1 cellular context compared by ENCODE assay signal in genomic region chr17:45031231-45032149, GRCh38.
A peak's percentile ranks its signal among the peaks of the same experiment; 100 is the strongest.
TF ChIP-seq lines count a peak whose summit lies in the region.

No MANE protein-coding gene starts in this region.

TF ChIP-seq in SK-N-SH, 30 proteins besides CTCF, POLR2A, EP300 and RAD21 (continued from another document):
- TF ChIP-seq, protein P1, sequence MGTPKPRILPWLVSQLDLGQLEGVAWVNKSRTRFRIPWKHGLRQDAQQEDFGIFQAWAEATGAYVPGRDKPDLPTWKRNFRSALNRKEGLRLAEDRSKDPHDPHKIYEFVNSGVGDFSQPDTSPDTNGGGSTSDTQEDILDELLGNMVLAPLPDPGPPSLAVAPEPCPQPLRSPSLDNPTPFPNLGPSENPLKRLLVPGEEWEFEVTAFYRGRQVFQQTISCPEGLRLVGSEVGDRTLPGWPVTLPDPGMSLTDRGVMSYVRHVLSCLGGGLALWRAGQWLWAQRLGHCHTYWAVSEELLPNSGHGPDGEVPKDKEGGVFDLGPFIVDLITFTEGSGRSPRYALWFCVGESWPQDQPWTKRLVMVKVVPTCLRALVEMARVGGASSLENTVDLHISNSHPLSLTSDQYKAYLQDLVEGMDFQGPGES (IDR thresholded peaks at IDR 0.05; ENCODE audit: low read depth, low read length), result no peak
- TF ChIP-seq, protein P2, sequence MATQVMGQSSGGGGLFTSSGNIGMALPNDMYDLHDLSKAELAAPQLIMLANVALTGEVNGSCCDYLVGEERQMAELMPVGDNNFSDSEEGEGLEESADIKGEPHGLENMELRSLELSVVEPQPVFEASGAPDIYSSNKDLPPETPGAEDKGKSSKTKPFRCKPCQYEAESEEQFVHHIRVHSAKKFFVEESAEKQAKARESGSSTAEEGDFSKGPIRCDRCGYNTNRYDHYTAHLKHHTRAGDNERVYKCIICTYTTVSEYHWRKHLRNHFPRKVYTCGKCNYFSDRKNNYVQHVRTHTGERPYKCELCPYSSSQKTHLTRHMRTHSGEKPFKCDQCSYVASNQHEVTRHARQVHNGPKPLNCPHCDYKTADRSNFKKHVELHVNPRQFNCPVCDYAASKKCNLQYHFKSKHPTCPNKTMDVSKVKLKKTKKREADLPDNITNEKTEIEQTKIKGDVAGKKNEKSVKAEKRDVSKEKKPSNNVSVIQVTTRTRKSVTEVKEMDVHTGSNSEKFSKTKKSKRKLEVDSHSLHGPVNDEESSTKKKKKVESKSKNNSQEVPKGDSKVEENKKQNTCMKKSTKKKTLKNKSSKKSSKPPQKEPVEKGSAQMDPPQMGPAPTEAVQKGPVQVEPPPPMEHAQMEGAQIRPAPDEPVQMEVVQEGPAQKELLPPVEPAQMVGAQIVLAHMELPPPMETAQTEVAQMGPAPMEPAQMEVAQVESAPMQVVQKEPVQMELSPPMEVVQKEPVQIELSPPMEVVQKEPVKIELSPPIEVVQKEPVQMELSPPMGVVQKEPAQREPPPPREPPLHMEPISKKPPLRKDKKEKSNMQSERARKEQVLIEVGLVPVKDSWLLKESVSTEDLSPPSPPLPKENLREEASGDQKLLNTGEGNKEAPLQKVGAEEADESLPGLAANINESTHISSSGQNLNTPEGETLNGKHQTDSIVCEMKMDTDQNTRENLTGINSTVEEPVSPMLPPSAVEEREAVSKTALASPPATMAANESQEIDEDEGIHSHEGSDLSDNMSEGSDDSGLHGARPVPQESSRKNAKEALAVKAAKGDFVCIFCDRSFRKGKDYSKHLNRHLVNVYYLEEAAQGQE (IDR thresholded peaks at IDR 0.05; ENCODE audit: low read depth, low read length), result no peak
- TF ChIP-seq FOSL2 (IDR thresholded peaks at IDR 0.05; ENCODE audit: borderline replicate concordance, low read depth), result no peak
- TF ChIP-seq GABPA (IDR thresholded peaks at IDR 0.05; ENCODE audit: low read depth), result no peak
- TF ChIP-seq POLR2AphosphoS5 (IDR thresholded peaks at IDR 0.05; ENCODE audit: low read depth, low read length), result peak; percentile 30; the same call in 1 of the 2 replicates
- TF ChIP-seq SMC3 (IDR thresholded peaks at IDR 0.05; ENCODE audit: low read depth, low read length), result no peak; the same call in 1 of the 2 replicates
- TF ChIP-seq YY1 (IDR thresholded peaks at IDR 0.05; ENCODE audit: low read depth), result no peak
- TF ChIP-seq, protein P3, sequence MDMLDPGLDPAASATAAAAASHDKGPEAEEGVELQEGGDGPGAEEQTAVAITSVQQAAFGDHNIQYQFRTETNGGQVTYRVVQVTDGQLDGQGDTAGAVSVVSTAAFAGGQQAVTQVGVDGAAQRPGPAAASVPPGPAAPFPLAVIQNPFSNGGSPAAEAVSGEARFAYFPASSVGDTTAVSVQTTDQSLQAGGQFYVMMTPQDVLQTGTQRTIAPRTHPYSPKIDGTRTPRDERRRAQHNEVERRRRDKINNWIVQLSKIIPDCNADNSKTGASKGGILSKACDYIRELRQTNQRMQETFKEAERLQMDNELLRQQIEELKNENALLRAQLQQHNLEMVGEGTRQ (IDR thresholded peaks at IDR 0.05; ENCODE audit: borderline replicate concordance, low read depth, low read length), result no peak
- peak; percentile 89 for TF ChIP-seq CHD2 (IDR thresholded peaks at IDR 0.05; ENCODE audit: low read length, partially characterized antibody)
- peak; percentile 79; the same call in 1 of the 2 replicates for TF ChIP-seq TCF12 (IDR thresholded peaks at IDR 0.05)
- TF ChIP-seq FOXJ3 (CRISPR knock-in tag; IDR thresholded peaks at IDR 0.05), result peak; percentile 97
- TF ChIP-seq NFIC (IDR thresholded peaks at IDR 0.05; ENCODE audit: borderline replicate concordance), result no peak
- no peak for TF ChIP-seq FOXM1 (IDR thresholded peaks at IDR 0.05; ENCODE audit: low read depth)
- TF ChIP-seq MEF2A (IDR thresholded peaks at IDR 0.05; ENCODE audit: borderline replicate concordance, low read depth), result no peak
- TF ChIP-seq RXRA (IDR thresholded peaks at IDR 0.05; ENCODE audit: borderline replicate concordance, low read depth), result no peak
- peak; percentile 89 for TF ChIP-seq MXI1 (IDR thresholded peaks at IDR 0.05; ENCODE audit: low read depth, low read length)
- TF ChIP-seq SIN3A (IDR thresholded peaks at IDR 0.05; ENCODE audit: borderline replicate concordance, low read depth, low read length), result peak; percentile 54; the same call in 1 of the 2 replicates
- TF ChIP-seq NRF1 (IDR thresholded peaks at IDR 0.05; ENCODE audit: low read depth, low read length), result no peak
TF ChIP-seq in SK-N-SH: peak in this region for 11.
